Comparison of ENCODE assay signal across 8 cellular contexts in genomic region chr12:47079894-47080724, GRCh38. TPM values are rescaled to one million over a fixed set of nuclear protein-coding genes. Genes with fewer than 3 reads are reported as not detected.
DNase-seq lines count a peak whose midpoint lies in the region; ATAC-seq and TF ChIP-seq lines count a peak whose summit lies in the region.

A gene with protein sequence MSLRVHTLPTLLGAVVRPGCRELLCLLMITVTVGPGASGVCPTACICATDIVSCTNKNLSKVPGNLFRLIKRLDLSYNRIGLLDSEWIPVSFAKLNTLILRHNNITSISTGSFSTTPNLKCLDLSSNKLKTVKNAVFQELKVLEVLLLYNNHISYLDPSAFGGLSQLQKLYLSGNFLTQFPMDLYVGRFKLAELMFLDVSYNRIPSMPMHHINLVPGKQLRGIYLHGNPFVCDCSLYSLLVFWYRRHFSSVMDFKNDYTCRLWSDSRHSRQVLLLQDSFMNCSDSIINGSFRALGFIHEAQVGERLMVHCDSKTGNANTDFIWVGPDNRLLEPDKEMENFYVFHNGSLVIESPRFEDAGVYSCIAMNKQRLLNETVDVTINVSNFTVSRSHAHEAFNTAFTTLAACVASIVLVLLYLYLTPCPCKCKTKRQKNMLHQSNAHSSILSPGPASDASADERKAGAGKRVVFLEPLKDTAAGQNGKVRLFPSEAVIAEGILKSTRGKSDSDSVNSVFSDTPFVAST (minus strand): TSS chr12:47079959. CDS start chr12:47079002, 957 bp downstream.

- TF ChIP-seq CTCF in mammary epithelial cell (conservative IDR thresholded peaks at IDR 0.05 in 1 of 2, IDR thresholded peaks at IDR 0.05 in 1 of 2; ENCODE audit: extremely low read depth in 1 of 2, insufficient read depth in 1 of 2, low read depth in 1 of 2, low read length in 2 of 2): no peak

- no peaks in the 10 kb centered on the region for H3K27me3 ChIP-seq in mammary epithelial cell (ENCODE audit: insufficient read depth, low read length)

- WGBS in mammary epithelial cell (ENCODE audit: low coverage, missing lambda C conversion rate): 6% methylated on average over 20 of the region's 59 CpGs

- H3K4me3 ChIP-seq in mammary epithelial cell (replicated peaks in 1 of 3; ENCODE audit: insufficient read depth in 1 of 3, low read depth in 2 of 3, low read length in 3 of 3) (peak within 1 kb of the TSS; percentile 72 to 85 (median 78)), skin epidermis (peak within 1 kb of the TSS; percentile 47 to 73 (median 65))

- peaks cover 75% of the 10 kb centered on the region for H3K79me2 ChIP-seq in mammary epithelial cell (ENCODE audit: insufficient read depth, low read length)

- peaks cover 7% of the 10 kb centered on the region for H3K36me3 ChIP-seq in mammary epithelial cell (ENCODE audit: insufficient read depth, low read length)

- peak within 1 kb of the TSS; percentile 92 for H3K9ac ChIP-seq in mammary epithelial cell (ENCODE audit: insufficient read depth, low read length)

- peak within 1 kb of the TSS; percentile 96 for H3K4me2 ChIP-seq in mammary epithelial cell (ENCODE audit: insufficient read depth, low read depth, low read length)

- BruUV-seq in mammary epithelial cell (replicated peaks; lab: Mats Ljungman, UMichigan): no TSS peak

- peaks cover 52% of the 10 kb centered on the region for H3K4me1 ChIP-seq in mammary epithelial cell (ENCODE audit: insufficient read depth, low read length)

- dilution Hi-C loops in mammary epithelial cell (cut with HindIII; ENCODE audit: low sequenced_read_pairs): no loop called here

- peak; percentile 21 for ATAC-seq in HG03442 (IDR thresholded peaks at IDR 0.05; ENCODE audit: unreplicated experiment)

- in situ Hi-C loops in mammary epithelial cell (cut with MboI; ENCODE audit: low sequenced_read_pairs in 2 of 2): loop anchor here (5.0 to 25.0 kb wide), 5 partner anchors 48 to 317 kb away; no protein-coding TSS in a partner anchor

- DNase-seq in NCI-H1092 treated with DMSO at 0.1 percent for 48 hours (lab: John Stamatoyannopoulos, UW): peak; percentile 40
- no peak for DNase-seq in NCI-H1092 (lab: John Stamatoyannopoulos, UW)
- peak; percentile 46 for DNase-seq in T1000 (lab: John Stamatoyannopoulos, UW)
- peak; percentile 70 for DNase-seq in mammary epithelial cell
- DNase-seq in iris pigment epithelial cell (ENCODE audit: low read depth): peak; percentile 54
- no peak for DNase-seq in cerebellum (ENCODE audit: low spot score)

- CTCF ChIA-PET in mammary epithelial cell (lab: Charles Lee; ENCODE audit: low non-redundant PET): interaction anchor here (0.7 kb wide), 1 partner anchor 228 kb away, joined by 3 read pairs; no protein-coding TSS in a partner anchor

- H2AFZ ChIP-seq in mammary epithelial cell (ENCODE audit: low read depth, low read length): peak within 1 kb of the TSS; percentile 68

- H3K27ac ChIP-seq in mammary epithelial cell (ENCODE audit: insufficient read depth, low read depth, low read length): peak within 1 kb of the TSS; percentile 94
- peak within 1 kb of the TSS; percentile 48 to 94 (median 88) for H3K27ac ChIP-seq in skin epidermis

- H3K9me3 ChIP-seq in mammary epithelial cell (replicated peaks; ENCODE audit: insufficient read depth, low read length): no peaks in the 10 kb centered on the region

- intact Hi-C loops in mammary epithelial cell (cut with micrococcal nuclease): loop anchor here (1.0 to 10.0 kb wide), 8 partner anchors 41 to 317 kb away; no protein-coding TSS in a partner anchor

- H4K20me1 ChIP-seq in mammary epithelial cell (ENCODE audit: insufficient read depth, low read length): no peaks in the 10 kb centered on the region

RNA-seq across cellular contexts. Expression of the gene that starts here (rescaled TPM):
- 100 to 1,000 TPM in 1 of 2 donors, 10 to 100 TPM in 1; 96.1 to 241 TPM for total RNA-seq in mammary epithelial cell
- 48.8 TPM for polyA plus RNA-seq in mammary epithelial cell
- 39.9 TPM for polyA minus RNA-seq in mammary epithelial cell
- total RNA-seq in cerebellum: 5.8 TPM

Comparison
In these comparisons a context has a peak if more than half of its experiments do, and no peak if none do; other contexts are left out.
1. RNA of the gene that starts here (total RNA-seq): 96.1 to 241 TPM in mammary epithelial cell; 5.8 TPM in cerebellum (single experiment); every median in the first group is over 10 times any median in the second.
2. DNase-seq: peak in NCI-H1092 treated with DMSO at 0.1 percent for 48 hours (single experiment), T1000 (single experiment), mammary epithelial cell (single experiment) and iris pigment epithelial cell (single experiment); none in NCI-H1092 (single experiment) and cerebellum (single experiment).